In genomic region chr19:17243340-17243853, GRCh38 we compare ENCODE assay signal across 8 cellular contexts. TPM values are rescaled to one million over a fixed set of nuclear protein-coding genes. Genes with fewer than 3 reads are reported as not detected.
DNase-seq lines count a peak whose midpoint lies in the region; ATAC-seq, FAIRE-seq and TF ChIP-seq lines count a peak whose summit lies in the region.
"Had no signal": no experiment of that assay in that cellular context is flagged by ENCODE, and none has a peak within 500 bp of the region (broad histone marks: within the 10 kb centered on the region; RNA-seq: fewer than 3 reads in every experiment).

No MANE protein-coding gene starts in this region.

- H3K27me3 ChIP-seq in heart left ventricle = no peaks in the 10 kb centered on the region

- no peak for FAIRE-seq in kidney (lab: Jason Lieb, UNC)
- FAIRE-seq: D721Med had no signal

- ATAC-seq in heart left ventricle (peak in 1 of 4 donors; percentile 7), GM18907 (IDR thresholded peaks at IDR 0.05; ENCODE audit: unreplicated experiment) (no peak)

- intact Hi-C loops in heart left ventricle (cut with DNase I) (loop anchor here in 1 of 10 donors (5.0 kb wide), 1 partner anchor 36 kb away; no protein-coding TSS in a partner anchor), cardiac septum (cut with DNase I) (loop anchor here (10.0 kb wide), 1 partner anchor 109 kb away; no protein-coding TSS in a partner anchor), kidney (cut with DNase I) (no loop called here)

- H3K4me1 ChIP-seq in heart left ventricle = peaks cover 6 to 46% (median 28%) of the 10 kb centered on the region in 12 donors
- peaks cover 28% of the 10 kb centered on the region in 2 donors for H3K4me1 ChIP-seq in kidney (ENCODE audit: control insufficient read depth in 1 of 2, insufficient read depth in 1 of 2, low read depth in 1 of 2, low read length in 2 of 2)
- H3K4me1 ChIP-seq in urinary bladder (ENCODE audit: insufficient read depth) = no peaks in the 10 kb centered on the region

- no peak for TF ChIP-seq POLR2A in heart left ventricle (IDR thresholded peaks at IDR 0.05)

- H3K9me3 ChIP-seq in heart left ventricle (no peaks in the 10 kb centered on the region), kidney (ENCODE audit: control insufficient read depth in 1 of 2, low read length in 2 of 2) (no peaks in the 10 kb centered on the region)

- H3K27ac ChIP-seq in heart left ventricle (peak overlapping the region; percentile 64 to 94 (median 87)), kidney (ENCODE audit: low read depth in 2 of 2, low read length in 2 of 2) (peak overlapping the region; percentile 87 to 88), urinary bladder (ENCODE audit: low read depth) (peak overlapping the region; percentile 47)

- H3K4me3 ChIP-seq in heart left ventricle (peak overlapping the region; percentile 62 to 96 (median 88)), kidney (ENCODE audit: low read length in 2 of 2) (peak overlapping the region; percentile 82 to 86), urinary bladder (ENCODE audit: low read depth, low read length) (peak overlapping the region; percentile 90)

- 15 to 31% (median 24%) methylated on average over 7 to 10 of the region's 10 CpGs for WGBS in heart left ventricle, 4 donors
- 29% methylated on average over 10 of the region's 10 CpGs for WGBS in urinary bladder

- DNase-seq in heart left ventricle (no peak), cardiac septum (ENCODE audit: low spot score) (no peak), kidney (no peak)
- no peak for DNase-seq in activated CD4-positive, alpha-beta T cell treated with anti-CD3 and anti-CD28 coated beads, Interleukin-2, amount 50 U/mL, for 4 hours
- DNase-seq: activated CD8-positive, alpha-beta memory T cell treated with anti-CD3 and anti-CD28 coated beads, Interleukin-2, amount 50 U/mL, for 48 hours had no signal

- H3K9ac ChIP-seq in kidney (ENCODE audit: low read length in 2 of 2) = peak overlapping the region in 1 of 2 donors; percentile 81

- TF ChIP-seq CTCF in heart left ventricle (IDR thresholded peaks at IDR 0.05) (no peak), kidney (IDR thresholded peaks at IDR 0.05; ENCODE audit: borderline replicate concordance, extremely low read depth, insufficient read depth) (no peak)

- peaks cover 0 to 21% (median 4%) of the 10 kb centered on the region in 9 donors for H3K36me3 ChIP-seq in heart left ventricle
- H3K36me3 ChIP-seq in kidney (ENCODE audit: control insufficient read depth in 1 of 2, insufficient read depth in 2 of 2, low read length in 2 of 2) = peaks cover 0 to 11% of the 10 kb centered on the region in 2 donors
- no peaks in the 10 kb centered on the region for H3K36me3 ChIP-seq in urinary bladder (ENCODE audit: insufficient read depth)

RNA-seq across cellular contexts. Expression of gene NR2F6, which starts 2.3 kb away (rescaled TPM):
- total RNA-seq in heart left ventricle (100 to 1,000 TPM in 2 of 9 donors, 10 to 100 TPM in 7; 34.7 to 117 (median 47.0) TPM), cardiac septum (50.5 TPM), kidney (46.8 TPM), urinary bladder (19.9 TPM)
- polyA plus RNA-seq in heart left ventricle (10 to 100 TPM; 30.8 to 38.3 TPM), kidney (ENCODE audit: insufficient read depth, low read depth, low replicate concordance) (60.2 TPM), urinary bladder (36.8 TPM)

RNA-seq across cellular contexts. Expression of gene OCEL1, which starts 17.4 kb away (rescaled TPM):
- 10 to 100 TPM in 6 of 9 donors, 1 to 10 TPM in 3; 8.7 to 27.2 (median 16.8) TPM for total RNA-seq in heart left ventricle
- polyA plus RNA-seq in heart left ventricle = 10 to 100 TPM; 15.6 to 35.2 TPM
- total RNA-seq in cardiac septum = 18.8 TPM
- total RNA-seq in kidney = 35.3 TPM
- polyA plus RNA-seq in kidney (ENCODE audit: insufficient read depth, low read depth, low replicate concordance) = 80.1 TPM
- 5.8 TPM for total RNA-seq in urinary bladder
- 28.4 TPM for polyA plus RNA-seq in urinary bladder

RNA-seq across cellular contexts. Expression of gene USHBP1, which starts 21.1 kb away (rescaled TPM):
- total RNA-seq in heart left ventricle = 10 to 100 TPM in 1 of 9 donors, 1 to 10 TPM in 8; 3.7 to 14.6 (median 7.3) TPM
- polyA plus RNA-seq in heart left ventricle = 10 to 100 TPM; 11.1 to 12.4 TPM
- total RNA-seq in cardiac septum = 4.7 TPM
- total RNA-seq in kidney = 8.9 TPM
- polyA plus RNA-seq in kidney (ENCODE audit: insufficient read depth, low read depth, low replicate concordance) = 7.2 TPM
- 6.0 TPM for total RNA-seq in urinary bladder
- polyA plus RNA-seq in urinary bladder = 6.6 TPM

RNA-seq across cellular contexts. Expression of gene BABAM1, which starts 23.8 kb away (rescaled TPM):
- 10 to 100 TPM; 60.9 to 92.4 (median 75.9) TPM for total RNA-seq in heart left ventricle
- polyA plus RNA-seq in heart left ventricle = 10 to 100 TPM; 67.2 to 73.5 TPM
- total RNA-seq in cardiac septum = 70.5 TPM
- total RNA-seq in kidney = 69.4 TPM
- 105 TPM for polyA plus RNA-seq in kidney (ENCODE audit: insufficient read depth, low read depth, low replicate concordance)
- 46.2 TPM for total RNA-seq in urinary bladder
- polyA plus RNA-seq in urinary bladder = 78.2 TPM

RNA-seq across cellular contexts. Expression of gene USE1, which starts 28.2 kb away (rescaled TPM):
- 10 to 100 TPM; 22.5 to 34.4 (median 25.8) TPM for total RNA-seq in heart left ventricle
- 10 to 100 TPM; 60.6 to 69.6 TPM for polyA plus RNA-seq in heart left ventricle
- 29.1 TPM for total RNA-seq in cardiac septum
- total RNA-seq in kidney = 26.0 TPM
- polyA plus RNA-seq in kidney (ENCODE audit: insufficient read depth, low read depth, low replicate concordance) = 52.6 TPM
- 10.9 TPM for total RNA-seq in urinary bladder
- 39.8 TPM for polyA plus RNA-seq in urinary bladder
